25 cellular contexts compared by ENCODE assay signal in the genomic region with DNA sequence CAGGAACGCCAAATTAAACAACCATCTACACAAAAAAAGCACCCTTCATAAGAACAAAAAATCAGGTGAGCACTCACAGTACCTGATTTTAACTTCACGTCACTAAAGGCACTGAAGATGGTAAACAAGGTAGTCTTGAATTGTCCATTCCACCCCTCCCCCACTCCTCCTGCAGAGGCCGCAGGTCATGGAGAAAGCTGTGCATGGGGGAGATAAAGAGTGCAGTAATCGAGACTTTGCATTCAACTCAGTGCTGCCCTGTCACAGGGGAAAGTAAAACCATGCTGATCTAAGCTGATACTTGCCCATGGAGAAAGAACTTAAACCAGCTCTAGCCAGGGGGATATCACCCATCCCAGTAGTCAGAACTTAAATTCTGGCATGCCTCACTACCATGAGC.
"Had no signal": no experiment of that assay in that cellular context is flagged by ENCODE, and none has a peak within 500 bp of the region (broad histone marks: within the 10 kb centered on the region; RNA-seq: fewer than 3 reads in every experiment).

No MANE protein-coding gene starts in this region.

- H3K36me3 ChIP-seq: esophagus squamous epithelium, gastrocnemius medialis, heart right ventricle, left lung, lower lobe of right lung had no signal

- H3K27ac ChIP-seq: epithelial cell of prostate, esophagus squamous epithelium, gastrocnemius medialis, heart right ventricle, left lung, lower lobe of right lung had no signal

- DNase-seq: cortex of kidney; effector CD8-positive, alpha-beta T cell; effector memory CD8-positive, alpha-beta T cell; endodermal cell; erythroblast; esophagus squamous epithelium; foreskin melanocyte; gastrocnemius medialis; glutamatergic neuron; head of caudate nucleus; heart right ventricle; hippocampal formation; left cardiac atrium; left lung; left ventricle myocardium superior; lower lobe of right lung; mesendoderm; midbrain; naive thymus-derived CD4-positive, alpha-beta T cell; natural killer cell had no signal

- FAIRE-seq: endometrium, islet of Langerhans, keratinocyte had no signal

- H3K4me3 ChIP-seq: esophagus squamous epithelium, gastrocnemius medialis, heart right ventricle, left lung, lower lobe of right lung had no signal

- H3K9me3 ChIP-seq: esophagus squamous epithelium, gastrocnemius medialis, left lung, lower lobe of right lung had no signal

- H3K27me3 ChIP-seq: gastrocnemius medialis, left lung had no signal

- H3K4me1 ChIP-seq: esophagus squamous epithelium, gastrocnemius medialis, heart right ventricle, left lung, lower lobe of right lung had no signal

- ATAC-seq: effector memory CD8-positive, alpha-beta T cell; esophagus mucosa; gastrocnemius medialis; heart right ventricle; left cardiac atrium; left lung; left ventricle myocardium superior; lower lobe of right lung; naive thymus-derived CD4-positive, alpha-beta T cell; natural killer cell had no signal
